ENCODE assay signal across 1 cellular context in genomic region chr1:21818661-21819060, GRCh38.
TF ChIP-seq lines count a peak whose summit lies in the region.

No MANE protein-coding gene starts in this region.

TF ChIP-seq in SK-N-SH, 30 proteins besides CTCF, POLR2A, EP300 and RAD21 (continued from another document):
- no peak for TF ChIP-seq ZBTB33 (IDR thresholded peaks at IDR 0.05; ENCODE audit: borderline replicate concordance, low read depth)
- no peak for TF ChIP-seq SIN3A (IDR thresholded peaks at IDR 0.05; ENCODE audit: borderline replicate concordance, low read depth, low read length)
- no peak for TF ChIP-seq TAF1 (IDR thresholded peaks at IDR 0.05; ENCODE audit: borderline replicate concordance, low read depth, low read length)
